9 cellular contexts compared by ENCODE assay signal in genomic region chr9:134165357-134166315, GRCh38. TPM values are rescaled to one million over a fixed set of nuclear protein-coding genes. Genes with fewer than 3 reads are reported as not detected.
DNase-seq lines count a peak whose midpoint lies in the region; ATAC-seq, FAIRE-seq and TF ChIP-seq lines count a peak whose summit lies in the region.
"Had no signal": no experiment of that assay in that cellular context is flagged by ENCODE, and none has a peak within 500 bp of the region (broad histone marks: within the 10 kb centered on the region; RNA-seq: fewer than 3 reads in every experiment).

No MANE protein-coding gene starts in this region.

- H3K27ac Mint-ChIP-seq in activated naive CD8-positive, alpha-beta T cell treated with anti-CD3 and anti-CD28 coated beads, Interleukin-2, amount 10 ng/mL, durations not matched to agents 7 days and 5 days: peak overlapping the region; percentile 16
- H3K27ac Mint-ChIP-seq in natural killer cell: no peak overlapping the region

- no peaks in the 10 kb centered on the region for H3K36me3 ChIP-seq in mucosa of descending colon (ENCODE audit: low read depth)

- no peak for TF ChIP-seq POLR2A in H54 (IDR thresholded peaks at IDR 0.05; ENCODE audit: low read depth, low read length)

- FAIRE-seq in H54 (lab: Jason Lieb, UNC): no peak

- H3K9me3 Mint-ChIP-seq in activated naive CD8-positive, alpha-beta T cell treated with anti-CD3 and anti-CD28 coated beads, Interleukin-2, amount 10 ng/mL, durations not matched to agents 7 days and 5 days: no peaks in the 10 kb centered on the region
- no peaks in the 10 kb centered on the region for H3K9me3 Mint-ChIP-seq in natural killer cell

- POLR2A ChIA-PET in activated naive CD8-positive, alpha-beta T cell treated with anti-CD3 and anti-CD28 coated beads, Interleukin-2, amount 10 ng/mL, durations not matched to agents 7 days and 5 days (lab: Charles Lee): interaction anchor here (1.3 to 3.8 kb wide), 3 partner anchors 9 to 291 kb away, joined by 4 to 44 read pairs (median 8); partner anchors contain the start of gene WDR5

- TF ChIP-seq CTCF in mucosa of descending colon (IDR thresholded peaks at IDR 0.05) (no peak), natural killer cell (IDR thresholded peaks at IDR 0.05) (no peak), GM10266 (IDR thresholded peaks at IDR 0.05; ENCODE audit: control insufficient read depth, insufficient read depth, low read depth, missing control alignments) (no peak)

- H3K36me3 Mint-ChIP-seq in activated naive CD8-positive, alpha-beta T cell treated with anti-CD3 and anti-CD28 coated beads, Interleukin-2, amount 10 ng/mL, durations not matched to agents 7 days and 5 days: no peaks in the 10 kb centered on the region
- no peaks in the 10 kb centered on the region for H3K36me3 Mint-ChIP-seq in natural killer cell

- H3K4me3 Mint-ChIP-seq in activated naive CD8-positive, alpha-beta T cell treated with anti-CD3 and anti-CD28 coated beads, Interleukin-2, amount 10 ng/mL, durations not matched to agents 7 days and 5 days: no peak overlapping the region
- H3K4me3 Mint-ChIP-seq in natural killer cell: no peak overlapping the region

- peak in 2 of 3 donors; percentile 76 to 79 for DNase-seq in right cardiac atrium
- DNase-seq in cardiac septum (ENCODE audit: low spot score): no peak
- peak; percentile 67 for DNase-seq in activated naive CD8-positive, alpha-beta T cell treated with anti-CD3 and anti-CD28 coated beads, Interleukin-2, amount 10 ng/mL, durations not matched to agents 7 days and 5 days
- DNase-seq in mucosa of descending colon: peak; percentile 51 to 81 (median 66)
- no peak for DNase-seq in natural killer cell
- DNase-seq in GM10266 (ENCODE audit: extremely low spot score): no peak
- no peak for DNase-seq in H54 (ENCODE audit: insufficient read length, low spot score)
- no peak for DNase-seq in NCI-H526 treated with DMSO at 0.1 percent for 48 hours (lab: John Stamatoyannopoulos, UW)

- H3K4me3 ChIP-seq in right cardiac atrium (ENCODE audit: low read length) (no peak overlapping the region), mucosa of descending colon (no peak overlapping the region)

- H3K4me1 ChIP-seq in right cardiac atrium (ENCODE audit: control insufficient read depth, insufficient read depth, low read length) (peaks cover 3% of the 10 kb centered on the region), mucosa of descending colon (ENCODE audit: low read depth) (peaks cover 15% of the 10 kb centered on the region)

- 41% methylated on average over 29 of the region's 29 CpGs for WGBS in right cardiac atrium

- intact Hi-C loops in right cardiac atrium (cut with DNase I) (loop anchor here in 1 of 4 donors (5.0 kb wide), 1 partner anchor 167 kb away; no protein-coding TSS in a partner anchor), cardiac septum (cut with DNase I) (loop anchor here (10.0 kb wide), 1 partner anchor 479 kb away; the partner anchor contains the start of gene COL5A1), mucosa of descending colon (cut with DNase I, micrococcal nuclease) (no loop called here), natural killer cell (cut with micrococcal nuclease) (loop anchor here (10.0 kb wide), 1 partner anchor 159 kb away; the partner anchor contains the start of gene RXRA)

- H3K27me3 ChIP-seq in right cardiac atrium (ENCODE audit: control insufficient read depth, insufficient read depth): no peaks in the 10 kb centered on the region

- no peak overlapping the region for H3K27ac ChIP-seq in right cardiac atrium (ENCODE audit: low read length)

- H3K4me1 Mint-ChIP-seq in activated naive CD8-positive, alpha-beta T cell treated with anti-CD3 and anti-CD28 coated beads, Interleukin-2, amount 10 ng/mL, durations not matched to agents 7 days and 5 days: peaks cover 5% of the 10 kb centered on the region
- H3K4me1 Mint-ChIP-seq in natural killer cell: peaks cover 5 to 15% of the 10 kb centered on the region in 2 donors

- H3K27me3 Mint-ChIP-seq in activated naive CD8-positive, alpha-beta T cell treated with anti-CD3 and anti-CD28 coated beads, Interleukin-2, amount 10 ng/mL, durations not matched to agents 7 days and 5 days: no peaks in the 10 kb centered on the region
- H3K27me3 Mint-ChIP-seq in natural killer cell (ENCODE audit: low read depth in 2 of 2): no peaks in the 10 kb centered on the region

- ATAC-seq in right cardiac atrium (no peak), mucosa of descending colon (no peak), natural killer cell (no peak)
- no peak for ATAC-seq in activated naive CD8-positive, alpha-beta T cell treated with anti-CD3 and anti-CD28 coated beads, Interleukin-2, amount 10 ng/mL, durations not matched to agents 7 days and 5 days (ENCODE audit: low read depth)

- H3K9me3 ChIP-seq in right cardiac atrium (ENCODE audit: control insufficient read depth, low read length): no peaks in the 10 kb centered on the region
- H3K9me3 ChIP-seq in mucosa of descending colon: no peaks in the 10 kb centered on the region

RNA-seq across cellular contexts. Expression of gene RNU6ATAC, which starts 1.3 kb away (rescaled TPM):
- total RNA-seq in right cardiac atrium (100 to 1,000 TPM; 146 to 251 (median 243) TPM), cardiac septum (214 TPM), mucosa of descending colon (100 to 1,000 TPM in 1 of 3 donors, 10 to 100 TPM in 2; 38.0 to 182 (median 66.9) TPM), natural killer cell (10 to 100 TPM; 26.2 to 30.8 (median 30.2) TPM)
- not detected for polyA plus RNA-seq in right cardiac atrium
- 10 to 100 TPM; 13.7 to 30.8 TPM for total RNA-seq in activated naive CD8-positive, alpha-beta T cell treated with anti-CD3 and anti-CD28 coated beads, Interleukin-2, amount 10 ng/mL, durations not matched to agents 7 days and 5 days
- polyA plus RNA-seq: AG04450 had no signal

RNA-seq across cellular contexts. Expression of gene WDR5, which starts 29.8 kb away (rescaled TPM):
- total RNA-seq in right cardiac atrium: 10 to 100 TPM; 15.4 to 18.3 (median 17.7) TPM
- polyA plus RNA-seq in right cardiac atrium: 13.3 TPM
- total RNA-seq in cardiac septum: 16.6 TPM
- total RNA-seq in activated naive CD8-positive, alpha-beta T cell treated with anti-CD3 and anti-CD28 coated beads, Interleukin-2, amount 10 ng/mL, durations not matched to agents 7 days and 5 days: 10 to 100 TPM; 35.4 to 37.6 TPM
- 10 to 100 TPM; 19.9 to 27.1 (median 24.6) TPM for total RNA-seq in mucosa of descending colon
- 10 to 100 TPM; 12.9 to 18.6 (median 15.9) TPM for total RNA-seq in natural killer cell

Comparison
In these comparisons a context has a peak if more than half of its experiments do, and no peak if none do; other contexts are left out.
1. DNase-seq: peak in right cardiac atrium (2 of 3), activated naive CD8-positive, alpha-beta T cell treated with anti-CD3 and anti-CD28 coated beads, Interleukin-2, amount 10 ng/mL, durations not matched to agents 7 days and 5 days (single experiment) and mucosa of descending colon (3 of 3); none in cardiac septum (single experiment), natural killer cell (single experiment), GM10266 (single experiment), H54 (single experiment) and NCI-H526 treated with DMSO at 0.1 percent for 48 hours (single experiment).
2. intact Hi-C loops: an anchor here in cardiac septum (10.0 kb wide) and natural killer cell (10.0 kb wide); none called in mucosa of descending colon.